In the genomic region with DNA sequence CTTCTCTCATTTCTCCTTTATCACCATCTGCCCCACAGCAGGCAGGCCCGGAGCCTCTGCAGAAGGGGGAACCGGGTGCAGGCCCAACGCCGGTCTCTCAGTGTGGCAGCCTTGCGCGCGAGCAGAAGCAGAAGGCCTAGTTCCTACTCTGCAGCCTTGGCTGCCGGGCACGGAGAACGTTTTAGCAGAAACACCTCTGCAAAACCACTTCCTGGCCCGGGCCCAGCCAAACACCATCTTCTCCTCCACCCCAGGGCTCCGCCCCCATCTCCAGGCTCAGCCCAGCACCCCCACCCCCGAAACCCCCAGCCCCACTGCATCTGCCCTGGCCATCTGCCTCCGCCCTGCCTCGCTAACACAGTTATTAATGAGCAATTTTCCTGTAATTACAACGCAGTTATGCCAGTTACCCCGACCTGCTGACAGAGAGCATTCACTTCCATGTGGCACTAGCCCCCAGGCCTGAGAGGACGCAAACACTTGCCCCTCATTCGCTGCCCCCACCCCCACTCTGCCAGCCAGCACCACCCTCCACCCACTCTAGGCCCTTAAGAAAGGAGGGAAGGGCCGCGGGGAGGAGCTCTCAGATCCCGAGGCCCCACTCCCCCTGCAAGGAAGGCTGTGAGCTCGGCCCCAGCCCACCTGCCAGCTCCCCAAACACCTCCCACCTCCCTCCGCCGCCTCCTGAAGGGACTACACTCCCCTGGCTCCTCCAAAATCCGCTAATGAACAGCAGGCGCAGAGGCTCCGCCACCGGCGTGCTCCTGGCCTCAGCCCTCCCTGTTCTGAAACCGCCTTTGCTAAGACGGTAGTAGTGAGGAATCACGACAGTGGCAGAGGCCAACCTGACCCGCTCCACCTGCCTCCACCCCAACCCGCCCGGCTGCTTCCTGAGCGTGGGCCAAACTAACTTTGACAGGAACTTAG, we compare ENCODE assay signal across 8 cellular contexts. TPM values are rescaled to one million over a fixed set of nuclear protein-coding genes. Genes with fewer than 3 reads are reported as not detected.
A peak's percentile ranks its signal among the peaks of the same experiment; 100 is the strongest.
DNase-seq lines count a peak whose midpoint lies in the region; ATAC-seq and TF ChIP-seq lines count a peak whose summit lies in the region.

No MANE protein-coding gene starts in this region.

- H4K20me1 ChIP-seq in BLaER1 treated with 17β-estradiol and CSF1 and Interleukin-3, amounts not matched to agents 10 nM and 100 nM = no peaks in the 10 kb centered on the region

- peaks cover 34 to 99% (median 93%) of the 10 kb centered on the region in 10 experiments for H3K4me1 ChIP-seq in BLaER1 treated with 17β-estradiol and CSF1 and Interleukin-3, amounts not matched to agents 10 nM and 100 nM
- peaks cover 0 to 12% (median 0%) of the 10 kb centered on the region in 12 donors for H3K4me1 ChIP-seq in heart left ventricle

- H3K27ac ChIP-seq in BLaER1 treated with 17β-estradiol and CSF1 and Interleukin-3, amounts not matched to agents 10 nM and 100 nM = peak overlapping the region; percentile 85 to 91 (median 88)
- peak overlapping the region in 1 of 12 donors; percentile 76 for H3K27ac ChIP-seq in heart left ventricle

- H3K27me3 ChIP-seq in BLaER1 treated with 17β-estradiol and CSF1 and Interleukin-3, amounts not matched to agents 10 nM and 100 nM = peaks cover 0 to 13% (median 0%) of the 10 kb centered on the region in 11 experiments; a peak in 4 of 22 replicates
- H3K27me3 ChIP-seq in heart left ventricle = peaks cover 0 to 44% (median 7%) of the 10 kb centered on the region in 9 donors

- WGBS in heart left ventricle, 4 donors = 51 to 64% (median 53%) methylated on average over 30 to 37 of the region's 37 CpGs

- peak overlapping the region; percentile 83 to 99 (median 91) for H3K4me2 ChIP-seq in BLaER1 treated with 17β-estradiol and CSF1 and Interleukin-3, amounts not matched to agents 10 nM and 100 nM

- ATAC-seq in GM19452 (IDR thresholded peaks at IDR 0.05; ENCODE audit: unreplicated experiment) = peak; percentile 49
- peak in 1 of 4 donors; percentile 52 for ATAC-seq in heart left ventricle
- ATAC-seq in HG03159 (IDR thresholded peaks at IDR 0.05; ENCODE audit: unreplicated experiment) = no peak

- H3K9ac ChIP-seq in BLaER1 treated with 17β-estradiol and CSF1 and Interleukin-3, amounts not matched to agents 10 nM and 100 nM = peak overlapping the region; percentile 75 to 86 (median 83)

- DNase-seq in NCI-H69 (lab: John Stamatoyannopoulos, UW) (peak; percentile 95), heart left ventricle (peak in 3 of 5 donors; percentile 46 to 80 (median 51)), SW 1271 (lab: John Stamatoyannopoulos, UW) (no peak)
- peak; percentile 76 for DNase-seq in activated T-cell treated with anti-CD3 and anti-CD28 coated beads, Interleukin-2, amount 50 U/mL, for 1 hour
- DNase-seq in stimulated activated CD4-positive, alpha-beta T cell treated with anti-CD3 and anti-CD28 coated beads, Interleukin-15, amount 100 ng/mL, for 24 hours = peak; percentile 90

- no peaks in the 10 kb centered on the region for H3K9me3 ChIP-seq in BLaER1 treated with 17β-estradiol and CSF1 and Interleukin-3, amounts not matched to agents 10 nM and 100 nM (replicated peaks in 1 of 11)
- no peaks in the 10 kb centered on the region for H3K9me3 ChIP-seq in heart left ventricle

- H3K4me3 ChIP-seq in BLaER1 treated with 17β-estradiol and CSF1 and Interleukin-3, amounts not matched to agents 10 nM and 100 nM = peak overlapping the region; percentile 41 to 67 (median 57)
- H3K4me3 ChIP-seq in heart left ventricle = peak overlapping the region in 9 of 12 donors; percentile 5 to 41 (median 37)

- no peak for TF ChIP-seq POLR2A in heart left ventricle (IDR thresholded peaks at IDR 0.05)

- H3K36me3 ChIP-seq in BLaER1 treated with 17β-estradiol and CSF1 and Interleukin-3, amounts not matched to agents 10 nM and 100 nM = peaks cover 0 to 11% (median 0%) of the 10 kb centered on the region in 11 experiments; a peak in 3 of 22 replicates
- H3K36me3 ChIP-seq in heart left ventricle = no peaks in the 10 kb centered on the region

- intact Hi-C loops in heart left ventricle (cut with DNase I) = no loop called here

- TF ChIP-seq CTCF in heart left ventricle (IDR thresholded peaks at IDR 0.05) = no peak

RNA-seq across cellular contexts. Expression of a gene that starts 44.7 kb away (rescaled TPM):
- 10 to 100 TPM; 23.0 to 88.2 (median 45.4) TPM for total RNA-seq in heart left ventricle
- polyA plus RNA-seq in heart left ventricle = 10 to 100 TPM; 35.4 to 40.0 TPM

Comparison
In these comparisons a context has a peak if more than half of its experiments do, and no peak if none do; other contexts are left out.
1. DNase-seq: peak in NCI-H69 (single experiment), activated T-cell treated with anti-CD3 and anti-CD28 coated beads, Interleukin-2, amount 50 U/mL, for 1 hour (single experiment), heart left ventricle (3 of 5) and stimulated activated CD4-positive, alpha-beta T cell treated with anti-CD3 and anti-CD28 coated beads, Interleukin-15, amount 100 ng/mL, for 24 hours (single experiment); none in SW 1271 (0 of 2).